12 cellular contexts compared by ENCODE assay signal in genomic region chr10:1662361-1663025, GRCh38.
A peak's percentile ranks its signal among the peaks of the same experiment; 100 is the strongest.
DNase-seq lines count a peak whose midpoint lies in the region; ATAC-seq, FAIRE-seq and TF ChIP-seq lines count a peak whose summit lies in the region.
"Had no signal": no experiment of that assay in that cellular context is flagged by ENCODE, and none has a peak within 500 bp of the region (broad histone marks: within the 10 kb centered on the region; RNA-seq: fewer than 3 reads in every experiment).

No MANE protein-coding gene starts in this region.

- FAIRE-seq in D721Med (lab: Jason Lieb, UNC), result no peak

- no peaks in the 10 kb centered on the region for H3K36me3 ChIP-seq in mucosa of descending colon (ENCODE audit: low read depth)

- DNase-seq in mucosa of descending colon, result no peak
- DNase-seq in NCI-H524 treated with DMSO at 0.1 percent for 48 hours (lab: John Stamatoyannopoulos, UW), result no peak
- no peak for DNase-seq in omental fat pad (ENCODE audit: low spot score)
- no peak for DNase-seq in D721Med (ENCODE audit: insufficient read length, low spot score)
- DNase-seq: activated T-cell treated with anti-CD3 and anti-CD28 coated beads, Interleukin-2, amount 50 U/mL, for 48 hours; NCI-H146; NK-92 treated with Interleukin-12 subunit alpha and Interleukin-12 subunit beta, amount 100 ng/mL, for 24 hours; occipital lobe had no signal

- intact Hi-C loops in mucosa of descending colon (cut with DNase I, micrococcal nuclease), result no loop called here

- TF ChIP-seq CTCF in mucosa of descending colon (IDR thresholded peaks at IDR 0.05) (no peak), omental fat pad (IDR thresholded peaks at IDR 0.05) (no peak), D721Med (IDR thresholded peaks at IDR 0.05; ENCODE audit: insufficient read depth, missing control alignments) (no peak)

- no peaks in the 10 kb centered on the region for H3K9me3 ChIP-seq in mucosa of descending colon

- H3K4me3 ChIP-seq in mucosa of descending colon, result no peak overlapping the region

- ATAC-seq in GM18517 (IDR thresholded peaks at IDR 0.05; ENCODE audit: unreplicated experiment), result peak; percentile 31
- ATAC-seq in GM21576 (IDR thresholded peaks at IDR 0.05; ENCODE audit: unreplicated experiment), result peak; percentile 43
- peak; percentile 23 for ATAC-seq in HG03432 (IDR thresholded peaks at IDR 0.05; ENCODE audit: unreplicated experiment)
- ATAC-seq in mucosa of descending colon, result peak; percentile 31
- ATAC-seq in HG03097 (IDR thresholded peaks at IDR 0.05; ENCODE audit: low FRiP score, unreplicated experiment), result no peak
- no peak for ATAC-seq in omental fat pad (ENCODE audit: low FRiP score)

- no peaks in the 10 kb centered on the region for H3K4me1 ChIP-seq in mucosa of descending colon (ENCODE audit: low read depth)

Comparison
In these comparisons a context has a peak if more than half of its experiments do, and no peak if none do; other contexts are left out.
1. ATAC-seq: peak in GM18517 (single experiment), GM21576 (single experiment), HG03432 (single experiment) and mucosa of descending colon (single experiment); none in HG03097 (single experiment) and omental fat pad (single experiment).